1 cellular context compared by ENCODE assay signal in the genomic region with DNA sequence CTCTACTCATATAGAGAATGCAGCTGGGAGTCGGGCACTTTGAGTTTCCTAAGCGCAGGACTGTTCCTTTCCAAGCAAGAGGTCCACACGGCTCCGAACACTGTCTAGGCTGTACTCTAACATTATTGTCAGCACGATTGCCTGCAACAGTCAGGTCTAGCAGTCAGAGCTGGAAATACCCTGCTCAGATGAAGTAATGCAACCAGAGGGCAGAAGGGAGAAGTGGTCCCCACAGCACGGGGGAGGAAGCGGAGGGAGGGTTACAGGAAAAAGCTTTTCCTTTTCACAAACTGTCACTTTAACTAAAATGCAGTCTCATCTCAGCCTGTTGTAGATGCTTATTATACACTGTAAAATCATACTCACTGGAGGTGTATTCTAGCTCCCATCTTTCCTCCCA.
TF ChIP-seq lines count a peak whose summit lies in the region.

No MANE protein-coding gene starts in this region.

TF ChIP-seq in GM12878, 131 proteins besides CTCF, POLR2A, EP300 and RAD21 (continued from another document and continues in another):
- TF ChIP-seq, protein P1, sequence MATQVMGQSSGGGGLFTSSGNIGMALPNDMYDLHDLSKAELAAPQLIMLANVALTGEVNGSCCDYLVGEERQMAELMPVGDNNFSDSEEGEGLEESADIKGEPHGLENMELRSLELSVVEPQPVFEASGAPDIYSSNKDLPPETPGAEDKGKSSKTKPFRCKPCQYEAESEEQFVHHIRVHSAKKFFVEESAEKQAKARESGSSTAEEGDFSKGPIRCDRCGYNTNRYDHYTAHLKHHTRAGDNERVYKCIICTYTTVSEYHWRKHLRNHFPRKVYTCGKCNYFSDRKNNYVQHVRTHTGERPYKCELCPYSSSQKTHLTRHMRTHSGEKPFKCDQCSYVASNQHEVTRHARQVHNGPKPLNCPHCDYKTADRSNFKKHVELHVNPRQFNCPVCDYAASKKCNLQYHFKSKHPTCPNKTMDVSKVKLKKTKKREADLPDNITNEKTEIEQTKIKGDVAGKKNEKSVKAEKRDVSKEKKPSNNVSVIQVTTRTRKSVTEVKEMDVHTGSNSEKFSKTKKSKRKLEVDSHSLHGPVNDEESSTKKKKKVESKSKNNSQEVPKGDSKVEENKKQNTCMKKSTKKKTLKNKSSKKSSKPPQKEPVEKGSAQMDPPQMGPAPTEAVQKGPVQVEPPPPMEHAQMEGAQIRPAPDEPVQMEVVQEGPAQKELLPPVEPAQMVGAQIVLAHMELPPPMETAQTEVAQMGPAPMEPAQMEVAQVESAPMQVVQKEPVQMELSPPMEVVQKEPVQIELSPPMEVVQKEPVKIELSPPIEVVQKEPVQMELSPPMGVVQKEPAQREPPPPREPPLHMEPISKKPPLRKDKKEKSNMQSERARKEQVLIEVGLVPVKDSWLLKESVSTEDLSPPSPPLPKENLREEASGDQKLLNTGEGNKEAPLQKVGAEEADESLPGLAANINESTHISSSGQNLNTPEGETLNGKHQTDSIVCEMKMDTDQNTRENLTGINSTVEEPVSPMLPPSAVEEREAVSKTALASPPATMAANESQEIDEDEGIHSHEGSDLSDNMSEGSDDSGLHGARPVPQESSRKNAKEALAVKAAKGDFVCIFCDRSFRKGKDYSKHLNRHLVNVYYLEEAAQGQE (IDR thresholded peaks at IDR 0.05; ENCODE audit: low read depth, low read length): no peak
- TF ChIP-seq IKZF1 (conservative IDR thresholded peaks at IDR 0.05) (no peak; the same call in 1 of the 2 replicates), BRCA1 (IDR thresholded peaks at IDR 0.05; ENCODE audit: low read depth, low read length) (no peak), SP1 (IDR thresholded peaks at IDR 0.05; ENCODE audit: low read depth, low read length) (no peak), KLF5 (IDR thresholded peaks at IDR 0.05; ENCODE audit: partially characterized antibody) (no peak), EED (IDR thresholded peaks at IDR 0.05; ENCODE audit: low read depth) (peak; percentile 86), NR2F1 (conservative IDR thresholded peaks at IDR 0.05) (no peak), KAT2A (conservative IDR thresholded peaks at IDR 0.05; ENCODE audit: control insufficient read depth, low read depth, low read length) (no peak), ATF7 (IDR thresholded peaks at IDR 0.05; ENCODE audit: low read depth) (peak; percentile 71), RUNX3 (IDR thresholded peaks at IDR 0.05; ENCODE audit: low read length) (peak; percentile 72), PAX5 (IDR thresholded peaks at IDR 0.05; ENCODE audit: borderline replicate concordance, low read depth, low read length) (no peak), CREB1 (IDR thresholded peaks at IDR 0.05; ENCODE audit: low read depth) (0 out of 2 replicates have a peak, but pooled peaks have one; percentile 28), SREBF1 (IDR thresholded peaks at IDR 0.05; ENCODE audit: low read length) (no peak), CBX5 (IDR thresholded peaks at IDR 0.05; ENCODE audit: low read depth) (no peak), SREBF2 (IDR thresholded peaks at IDR 0.05; ENCODE audit: low read length) (no peak), FOXM1 (IDR thresholded peaks at IDR 0.05; ENCODE audit: low read depth, low read length) (peak; percentile 43; the same call in 1 of the 2 replicates), STAT1 (conservative IDR thresholded peaks at IDR 0.05) (no peak), ETV6 (conservative IDR thresholded peaks at IDR 0.05 in 1 of 2, IDR thresholded peaks at IDR 0.05 in 1 of 2; ENCODE audit: borderline replicate concordance in 1 of 2, low read depth in 1 of 2) (peak in 1 of 2 experiments; percentile 81; a peak in 2 of 4 replicates), ZBED1 (IDR thresholded peaks at IDR 0.05; ENCODE audit: borderline replicate concordance) (peak; percentile 64; the same call in 1 of the 2 replicates), JUND (IDR thresholded peaks at IDR 0.05; ENCODE audit: low read depth, low read length) (no peak), SIX5 (IDR thresholded peaks at IDR 0.05; ENCODE audit: low read depth, low read length, severe bottlenecking) (no peak), ZZZ3 (IDR thresholded peaks at IDR 0.05; ENCODE audit: control insufficient read depth, insufficient read length, low read depth) (no peak), HDGF (IDR thresholded peaks at IDR 0.05) (no peak), ZNF217 (IDR thresholded peaks at IDR 0.05) (no peak)
- TF ChIP-seq, protein P2, sequence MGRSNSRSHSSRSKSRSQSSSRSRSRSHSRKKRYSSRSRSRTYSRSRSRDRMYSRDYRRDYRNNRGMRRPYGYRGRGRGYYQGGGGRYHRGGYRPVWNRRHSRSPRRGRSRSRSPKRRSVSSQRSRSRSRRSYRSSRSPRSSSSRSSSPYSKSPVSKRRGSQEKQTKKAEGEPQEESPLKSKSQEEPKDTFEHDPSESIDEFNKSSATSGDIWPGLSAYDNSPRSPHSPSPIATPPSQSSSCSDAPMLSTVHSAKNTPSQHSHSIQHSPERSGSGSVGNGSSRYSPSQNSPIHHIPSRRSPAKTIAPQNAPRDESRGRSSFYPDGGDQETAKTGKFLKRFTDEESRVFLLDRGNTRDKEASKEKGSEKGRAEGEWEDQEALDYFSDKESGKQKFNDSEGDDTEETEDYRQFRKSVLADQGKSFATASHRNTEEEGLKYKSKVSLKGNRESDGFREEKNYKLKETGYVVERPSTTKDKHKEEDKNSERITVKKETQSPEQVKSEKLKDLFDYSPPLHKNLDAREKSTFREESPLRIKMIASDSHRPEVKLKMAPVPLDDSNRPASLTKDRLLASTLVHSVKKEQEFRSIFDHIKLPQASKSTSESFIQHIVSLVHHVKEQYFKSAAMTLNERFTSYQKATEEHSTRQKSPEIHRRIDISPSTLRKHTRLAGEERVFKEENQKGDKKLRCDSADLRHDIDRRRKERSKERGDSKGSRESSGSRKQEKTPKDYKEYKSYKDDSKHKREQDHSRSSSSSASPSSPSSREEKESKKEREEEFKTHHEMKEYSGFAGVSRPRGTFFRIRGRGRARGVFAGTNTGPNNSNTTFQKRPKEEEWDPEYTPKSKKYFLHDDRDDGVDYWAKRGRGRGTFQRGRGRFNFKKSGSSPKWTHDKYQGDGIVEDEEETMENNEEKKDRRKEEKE (IDR thresholded peaks at IDR 0.05): no peak
- TF ChIP-seq, protein P3, sequence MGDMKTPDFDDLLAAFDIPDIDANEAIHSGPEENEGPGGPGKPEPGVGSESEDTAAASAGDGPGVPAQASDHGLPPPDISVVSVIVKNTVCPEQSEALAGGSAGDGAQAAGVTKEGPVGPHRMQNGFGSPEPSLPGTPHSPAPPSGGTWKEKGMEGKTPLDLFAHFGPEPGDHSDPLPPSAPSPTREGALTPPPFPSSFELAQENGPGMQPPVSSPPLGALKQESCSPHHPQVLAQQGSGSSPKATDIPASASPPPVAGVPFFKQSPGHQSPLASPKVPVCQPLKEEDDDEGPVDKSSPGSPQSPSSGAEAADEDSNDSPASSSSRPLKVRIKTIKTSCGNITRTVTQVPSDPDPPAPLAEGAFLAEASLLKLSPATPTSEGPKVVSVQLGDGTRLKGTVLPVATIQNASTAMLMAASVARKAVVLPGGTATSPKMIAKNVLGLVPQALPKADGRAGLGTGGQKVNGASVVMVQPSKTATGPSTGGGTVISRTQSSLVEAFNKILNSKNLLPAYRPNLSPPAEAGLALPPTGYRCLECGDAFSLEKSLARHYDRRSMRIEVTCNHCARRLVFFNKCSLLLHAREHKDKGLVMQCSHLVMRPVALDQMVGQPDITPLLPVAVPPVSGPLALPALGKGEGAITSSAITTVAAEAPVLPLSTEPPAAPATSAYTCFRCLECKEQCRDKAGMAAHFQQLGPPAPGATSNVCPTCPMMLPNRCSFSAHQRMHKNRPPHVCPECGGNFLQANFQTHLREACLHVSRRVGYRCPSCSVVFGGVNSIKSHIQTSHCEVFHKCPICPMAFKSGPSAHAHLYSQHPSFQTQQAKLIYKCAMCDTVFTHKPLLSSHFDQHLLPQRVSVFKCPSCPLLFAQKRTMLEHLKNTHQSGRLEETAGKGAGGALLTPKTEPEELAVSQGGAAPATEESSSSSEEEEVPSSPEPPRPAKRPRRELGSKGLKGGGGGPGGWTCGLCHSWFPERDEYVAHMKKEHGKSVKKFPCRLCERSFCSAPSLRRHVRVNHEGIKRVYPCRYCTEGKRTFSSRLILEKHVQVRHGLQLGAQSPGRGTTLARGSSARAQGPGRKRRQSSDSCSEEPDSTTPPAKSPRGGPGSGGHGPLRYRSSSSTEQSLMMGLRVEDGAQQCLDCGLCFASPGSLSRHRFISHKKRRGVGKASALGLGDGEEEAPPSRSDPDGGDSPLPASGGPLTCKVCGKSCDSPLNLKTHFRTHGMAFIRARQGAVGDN (IDR thresholded peaks at IDR 0.05): no peak
- TF ChIP-seq, protein P4, sequence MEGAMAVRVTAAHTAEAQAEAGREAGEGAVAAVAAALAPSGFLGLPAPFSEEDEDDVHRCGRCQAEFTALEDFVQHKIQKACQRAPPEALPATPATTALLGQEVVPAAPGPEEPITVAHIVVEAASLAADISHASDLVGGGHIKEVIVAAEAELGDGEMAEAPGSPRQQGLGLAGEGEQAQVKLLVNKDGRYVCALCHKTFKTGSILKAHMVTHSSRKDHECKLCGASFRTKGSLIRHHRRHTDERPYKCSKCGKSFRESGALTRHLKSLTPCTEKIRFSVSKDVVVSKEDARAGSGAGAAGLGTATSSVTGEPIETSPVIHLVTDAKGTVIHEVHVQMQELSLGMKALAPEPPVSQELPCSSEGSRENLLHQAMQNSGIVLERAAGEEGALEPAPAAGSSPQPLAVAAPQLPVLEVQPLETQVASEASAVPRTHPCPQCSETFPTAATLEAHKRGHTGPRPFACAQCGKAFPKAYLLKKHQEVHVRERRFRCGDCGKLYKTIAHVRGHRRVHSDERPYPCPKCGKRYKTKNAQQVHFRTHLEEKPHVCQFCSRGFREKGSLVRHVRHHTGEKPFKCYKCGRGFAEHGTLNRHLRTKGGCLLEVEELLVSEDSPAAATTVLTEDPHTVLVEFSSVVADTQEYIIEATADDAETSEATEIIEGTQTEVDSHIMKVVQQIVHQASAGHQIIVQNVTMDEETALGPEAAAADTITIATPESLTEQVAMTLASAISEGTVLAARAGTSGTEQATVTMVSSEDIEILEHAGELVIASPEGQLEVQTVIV (IDR thresholded peaks at IDR 0.05; ENCODE audit: borderline replicate concordance, partially characterized antibody): no peak
- TF ChIP-seq, protein P5, sequence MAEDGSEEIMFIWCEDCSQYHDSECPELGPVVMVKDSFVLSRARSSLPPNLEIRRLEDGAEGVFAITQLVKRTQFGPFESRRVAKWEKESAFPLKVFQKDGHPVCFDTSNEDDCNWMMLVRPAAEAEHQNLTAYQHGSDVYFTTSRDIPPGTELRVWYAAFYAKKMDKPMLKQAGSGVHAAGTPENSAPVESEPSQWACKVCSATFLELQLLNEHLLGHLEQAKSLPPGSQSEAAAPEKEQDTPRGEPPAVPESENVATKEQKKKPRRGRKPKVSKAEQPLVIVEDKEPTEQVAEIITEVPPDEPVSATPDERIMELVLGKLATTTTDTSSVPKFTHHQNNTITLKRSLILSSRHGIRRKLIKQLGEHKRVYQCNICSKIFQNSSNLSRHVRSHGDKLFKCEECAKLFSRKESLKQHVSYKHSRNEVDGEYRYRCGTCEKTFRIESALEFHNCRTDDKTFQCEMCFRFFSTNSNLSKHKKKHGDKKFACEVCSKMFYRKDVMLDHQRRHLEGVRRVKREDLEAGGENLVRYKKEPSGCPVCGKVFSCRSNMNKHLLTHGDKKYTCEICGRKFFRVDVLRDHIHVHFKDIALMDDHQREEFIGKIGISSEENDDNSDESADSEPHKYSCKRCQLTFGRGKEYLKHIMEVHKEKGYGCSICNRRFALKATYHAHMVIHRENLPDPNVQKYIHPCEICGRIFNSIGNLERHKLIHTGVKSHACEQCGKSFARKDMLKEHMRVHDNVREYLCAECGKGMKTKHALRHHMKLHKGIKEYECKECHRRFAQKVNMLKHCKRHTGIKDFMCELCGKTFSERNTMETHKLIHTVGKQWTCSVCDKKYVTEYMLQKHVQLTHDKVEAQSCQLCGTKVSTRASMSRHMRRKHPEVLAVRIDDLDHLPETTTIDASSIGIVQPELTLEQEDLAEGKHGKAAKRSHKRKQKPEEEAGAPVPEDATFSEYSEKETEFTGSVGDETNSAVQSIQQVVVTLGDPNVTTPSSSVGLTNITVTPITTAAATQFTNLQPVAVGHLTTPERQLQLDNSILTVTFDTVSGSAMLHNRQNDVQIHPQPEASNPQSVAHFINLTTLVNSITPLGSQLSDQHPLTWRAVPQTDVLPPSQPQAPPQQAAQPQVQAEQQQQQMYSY (CRISPR knock-in tag; IDR thresholded peaks at IDR 0.05): no peak
- TF ChIP-seq, protein P6, sequence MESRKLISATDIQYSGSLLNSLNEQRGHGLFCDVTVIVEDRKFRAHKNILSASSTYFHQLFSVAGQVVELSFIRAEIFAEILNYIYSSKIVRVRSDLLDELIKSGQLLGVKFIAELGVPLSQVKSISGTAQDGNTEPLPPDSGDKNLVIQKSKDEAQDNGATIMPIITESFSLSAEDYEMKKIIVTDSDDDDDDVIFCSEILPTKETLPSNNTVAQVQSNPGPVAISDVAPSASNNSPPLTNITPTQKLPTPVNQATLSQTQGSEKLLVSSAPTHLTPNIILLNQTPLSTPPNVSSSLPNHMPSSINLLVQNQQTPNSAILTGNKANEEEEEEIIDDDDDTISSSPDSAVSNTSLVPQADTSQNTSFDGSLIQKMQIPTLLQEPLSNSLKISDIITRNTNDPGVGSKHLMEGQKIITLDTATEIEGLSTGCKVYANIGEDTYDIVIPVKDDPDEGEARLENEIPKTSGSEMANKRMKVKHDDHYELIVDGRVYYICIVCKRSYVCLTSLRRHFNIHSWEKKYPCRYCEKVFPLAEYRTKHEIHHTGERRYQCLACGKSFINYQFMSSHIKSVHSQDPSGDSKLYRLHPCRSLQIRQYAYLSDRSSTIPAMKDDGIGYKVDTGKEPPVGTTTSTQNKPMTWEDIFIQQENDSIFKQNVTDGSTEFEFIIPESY (IDR thresholded peaks at IDR 0.05): no peak
- TF ChIP-seq, protein P7, sequence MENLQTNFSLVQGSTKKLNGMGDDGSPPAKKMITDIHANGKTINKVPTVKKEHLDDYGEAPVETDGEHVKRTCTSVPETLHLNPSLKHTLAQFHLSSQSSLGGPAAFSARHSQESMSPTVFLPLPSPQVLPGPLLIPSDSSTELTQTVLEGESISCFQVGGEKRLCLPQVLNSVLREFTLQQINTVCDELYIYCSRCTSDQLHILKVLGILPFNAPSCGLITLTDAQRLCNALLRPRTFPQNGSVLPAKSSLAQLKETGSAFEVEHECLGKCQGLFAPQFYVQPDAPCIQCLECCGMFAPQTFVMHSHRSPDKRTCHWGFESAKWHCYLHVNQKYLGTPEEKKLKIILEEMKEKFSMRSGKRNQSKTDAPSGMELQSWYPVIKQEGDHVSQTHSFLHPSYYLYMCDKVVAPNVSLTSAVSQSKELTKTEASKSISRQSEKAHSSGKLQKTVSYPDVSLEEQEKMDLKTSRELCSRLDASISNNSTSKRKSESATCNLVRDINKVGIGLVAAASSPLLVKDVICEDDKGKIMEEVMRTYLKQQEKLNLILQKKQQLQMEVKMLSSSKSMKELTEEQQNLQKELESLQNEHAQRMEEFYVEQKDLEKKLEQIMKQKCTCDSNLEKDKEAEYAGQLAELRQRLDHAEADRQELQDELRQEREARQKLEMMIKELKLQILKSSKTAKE (IDR thresholded peaks at IDR 0.05; ENCODE audit: low read depth, poor library complexity, severe bottlenecking): no peak
- TF ChIP-seq, protein P8, sequence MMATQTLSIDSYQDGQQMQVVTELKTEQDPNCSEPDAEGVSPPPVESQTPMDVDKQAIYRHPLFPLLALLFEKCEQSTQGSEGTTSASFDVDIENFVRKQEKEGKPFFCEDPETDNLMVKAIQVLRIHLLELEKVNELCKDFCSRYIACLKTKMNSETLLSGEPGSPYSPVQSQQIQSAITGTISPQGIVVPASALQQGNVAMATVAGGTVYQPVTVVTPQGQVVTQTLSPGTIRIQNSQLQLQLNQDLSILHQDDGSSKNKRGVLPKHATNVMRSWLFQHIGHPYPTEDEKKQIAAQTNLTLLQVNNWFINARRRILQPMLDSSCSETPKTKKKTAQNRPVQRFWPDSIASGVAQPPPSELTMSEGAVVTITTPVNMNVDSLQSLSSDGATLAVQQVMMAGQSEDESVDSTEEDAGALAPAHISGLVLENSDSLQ (IDR thresholded peaks at IDR 0.05): no peak
